ENCODE assay signal across 2 cellular contexts in genomic region chr16:15492091-15492740, GRCh38.
A peak's percentile ranks its signal among the peaks of the same experiment; 100 is the strongest.
TF ChIP-seq lines count a peak whose summit lies in the region.

No MANE protein-coding gene starts in this region.

TF ChIP-seq in HCT116, 20 proteins besides CTCF, POLR2A, EP300 and RAD21:
- 0 out of 2 replicates have a peak, but pooled peaks have one; percentile 22 for TF ChIP-seq SP1 (IDR thresholded peaks at IDR 0.05; ENCODE audit: low read depth)
- TF ChIP-seq REST (IDR thresholded peaks at IDR 0.05; ENCODE audit: low read depth) = no peak

TF ChIP-seq in GM12878, 131 proteins besides CTCF, POLR2A, EP300 and RAD21:
- peak; percentile 67 for TF ChIP-seq SPI1 (IDR thresholded peaks at IDR 0.05; ENCODE audit: borderline replicate concordance, insufficient read depth, low read depth, low read length)
- TF ChIP-seq CREB1 (IDR thresholded peaks at IDR 0.05; ENCODE audit: low read depth) = no peak
- no peak for TF ChIP-seq TCF3 (IDR thresholded peaks at IDR 0.05; ENCODE audit: borderline replicate concordance, insufficient read depth, low read depth, low read length)
